Comparison of ENCODE assay signal across 13 cellular contexts in the genomic region with DNA sequence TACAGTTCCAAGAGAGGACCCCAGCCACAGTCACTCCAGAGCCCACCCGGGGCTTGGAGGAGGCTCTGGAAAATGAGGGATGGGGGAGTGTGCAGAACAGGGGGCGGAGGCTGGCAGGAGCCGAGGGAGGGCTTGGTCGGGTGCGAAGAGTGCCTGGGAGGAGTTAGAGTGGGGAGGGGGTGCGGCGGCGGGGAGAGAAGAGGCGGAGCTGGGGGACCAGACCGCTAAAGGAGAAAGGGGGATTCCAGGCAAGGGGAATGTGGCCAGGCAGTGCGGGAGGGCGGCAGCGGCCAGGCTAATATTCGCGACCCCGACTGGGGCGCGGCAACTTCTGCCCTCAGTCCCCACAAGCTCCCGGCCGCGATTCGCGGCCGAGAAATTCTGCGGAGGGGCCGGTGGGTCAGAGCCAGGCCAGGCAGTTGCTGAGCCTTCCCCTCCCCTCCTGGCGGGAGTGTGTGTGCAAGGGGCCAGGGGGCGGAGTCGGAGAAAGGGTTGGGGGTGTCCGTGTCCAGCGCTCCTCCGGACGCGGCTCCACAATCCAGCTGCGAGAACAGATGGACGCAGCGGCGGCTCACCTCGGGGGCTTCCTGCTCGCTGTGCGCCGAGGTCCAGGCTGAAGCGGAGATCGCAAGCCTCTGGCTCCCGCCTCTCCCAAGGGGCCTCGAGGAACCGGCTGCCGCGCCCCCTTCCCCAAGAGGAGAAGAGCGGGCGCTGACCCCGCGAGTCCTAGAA. TPM values are rescaled to one million over a fixed set of nuclear protein-coding genes. Genes with fewer than 3 reads are reported as not detected.
DNase-seq lines count a peak whose midpoint lies in the region; TF ChIP-seq lines count a peak whose summit lies in the region.
"Had no signal": no experiment of that assay in that cellular context is flagged by ENCODE, and none has a peak within 500 bp of the region (broad histone marks: within the 10 kb centered on the region; RNA-seq: fewer than 3 reads in every experiment).

No MANE protein-coding gene starts in this region.

- DNase-seq in DMS53 (lab: John Stamatoyannopoulos, UW) (peak; percentile 54), DMS53 treated with DMSO at 0.1 percent for 48 hours (lab: John Stamatoyannopoulos, UW; ENCODE audit: unreplicated experiment) (no peak), NCI-H82 (lab: John Stamatoyannopoulos, UW) (peak; percentile 77), sigmoid colon (peak; percentile 40), OCI-M2 (lab: John Stamatoyannopoulos, UW; ENCODE audit: unreplicated experiment) (no peak), middle frontal gyrus (ENCODE audit: extremely low spot score, low spot score) (no peak)
- DNase-seq in activated CD8-positive, alpha-beta memory T cell treated with anti-CD3 and anti-CD28 coated beads, Interleukin-2, amount 50 U/mL, for 4 hours = no peak
- DNase-seq: 8988T; activated T-cell treated with anti-CD3 and anti-CD28 coated beads, Interleukin-2, amount 50 U/mL, for 4 hours; body of pancreas; hypothalamus had no signal

- no peaks in the 10 kb centered on the region for H3K9me3 ChIP-seq in iPS-15b (ENCODE audit: control insufficient read depth, insufficient read depth, low read length)
- no peaks in the 10 kb centered on the region for H3K9me3 ChIP-seq in sigmoid colon
- H3K9me3 ChIP-seq: body of pancreas had no signal

- TF ChIP-seq EP300 in sigmoid colon (IDR thresholded peaks at IDR 0.05) = no peak

- TF ChIP-seq CTCF in sigmoid colon (IDR thresholded peaks at IDR 0.05) = no peak

- no peak overlapping the region for H3K9ac ChIP-seq in iPS-15b (ENCODE audit: low read depth, low read length)

- H3K4me1 ChIP-seq in iPS-15b (ENCODE audit: control insufficient read depth, insufficient read depth, low read length) = peaks cover 7% of the 10 kb centered on the region
- peaks cover 0 to 31% (median 20%) of the 10 kb centered on the region in 4 donors for H3K4me1 ChIP-seq in sigmoid colon

- no peak overlapping the region for H3K27ac ChIP-seq in sigmoid colon
- H3K27ac ChIP-seq: body of pancreas, epithelial cell of prostate had no signal

- H3K4me3 ChIP-seq in iPS-15b (ENCODE audit: low read depth, low read length) = peak overlapping the region; percentile 56
- H3K4me3 ChIP-seq in sigmoid colon = peak overlapping the region in 2 of 4 donors; percentile 9 to 17
- H3K4me3 ChIP-seq: body of pancreas had no signal

- TF ChIP-seq POLR2A in sigmoid colon (IDR thresholded peaks at IDR 0.05) = no peak

- H3K27me3 ChIP-seq in iPS-15b (ENCODE audit: control insufficient read depth, insufficient read depth, low read length) (peaks cover 93% of the 10 kb centered on the region), sigmoid colon (peaks cover 48 to 94% (median 78%) of the 10 kb centered on the region in 3 donors)

- H3K36me3 ChIP-seq in iPS-15b (ENCODE audit: control insufficient read depth, insufficient read depth, low read length) = no peaks in the 10 kb centered on the region
- H3K36me3 ChIP-seq in sigmoid colon = no peaks in the 10 kb centered on the region

- WGBS in sigmoid colon, 2 donors = 2 to 9% methylated on average over 53 of the region's 53 CpGs

- intact Hi-C loops in sigmoid colon (cut with DNase I) = no loop called here

RNA-seq across cellular contexts. Expression of a gene that starts 0.7 kb away (rescaled TPM):
- 1 to 10 TPM in 1 of 4 donors, under 1 TPM in 2, not detected in 1; 0.16 to 2.5 (median 0.68) TPM for total RNA-seq in sigmoid colon
- polyA plus RNA-seq in sigmoid colon = under 1 TPM in 1 of 3 donors, not detected in 2; 0.98 TPM
- total RNA-seq: activated T-cell treated with anti-CD3 and anti-CD28 coated beads, Interleukin-2, amount 50 U/mL, for 4 hours; body of pancreas had no signal

RNA-seq across cellular contexts. Expression of a gene that starts 4.4 kb away (rescaled TPM):
- under 1 TPM in 1 of 4 donors, not detected in 3; 0.41 TPM for total RNA-seq in sigmoid colon
- polyA plus RNA-seq in sigmoid colon = under 1 TPM in 1 of 3 donors, not detected in 2; 0.57 TPM
- total RNA-seq: activated T-cell treated with anti-CD3 and anti-CD28 coated beads, Interleukin-2, amount 50 U/mL, for 4 hours had no signal

Comparison
In these comparisons a context has a peak if more than half of its experiments do, and no peak if none do; other contexts are left out.
1. DNase-seq: peak in DMS53 (single experiment), NCI-H82 (single experiment) and sigmoid colon (single experiment); none in DMS53 treated with DMSO at 0.1 percent for 48 hours (single experiment), activated CD8-positive, alpha-beta memory T cell treated with anti-CD3 and anti-CD28 coated beads, Interleukin-2, amount 50 U/mL, for 4 hours (single experiment), OCI-M2 (single experiment) and middle frontal gyrus (single experiment).